ENCODE assay signal across 8 cellular contexts in the genomic region with DNA sequence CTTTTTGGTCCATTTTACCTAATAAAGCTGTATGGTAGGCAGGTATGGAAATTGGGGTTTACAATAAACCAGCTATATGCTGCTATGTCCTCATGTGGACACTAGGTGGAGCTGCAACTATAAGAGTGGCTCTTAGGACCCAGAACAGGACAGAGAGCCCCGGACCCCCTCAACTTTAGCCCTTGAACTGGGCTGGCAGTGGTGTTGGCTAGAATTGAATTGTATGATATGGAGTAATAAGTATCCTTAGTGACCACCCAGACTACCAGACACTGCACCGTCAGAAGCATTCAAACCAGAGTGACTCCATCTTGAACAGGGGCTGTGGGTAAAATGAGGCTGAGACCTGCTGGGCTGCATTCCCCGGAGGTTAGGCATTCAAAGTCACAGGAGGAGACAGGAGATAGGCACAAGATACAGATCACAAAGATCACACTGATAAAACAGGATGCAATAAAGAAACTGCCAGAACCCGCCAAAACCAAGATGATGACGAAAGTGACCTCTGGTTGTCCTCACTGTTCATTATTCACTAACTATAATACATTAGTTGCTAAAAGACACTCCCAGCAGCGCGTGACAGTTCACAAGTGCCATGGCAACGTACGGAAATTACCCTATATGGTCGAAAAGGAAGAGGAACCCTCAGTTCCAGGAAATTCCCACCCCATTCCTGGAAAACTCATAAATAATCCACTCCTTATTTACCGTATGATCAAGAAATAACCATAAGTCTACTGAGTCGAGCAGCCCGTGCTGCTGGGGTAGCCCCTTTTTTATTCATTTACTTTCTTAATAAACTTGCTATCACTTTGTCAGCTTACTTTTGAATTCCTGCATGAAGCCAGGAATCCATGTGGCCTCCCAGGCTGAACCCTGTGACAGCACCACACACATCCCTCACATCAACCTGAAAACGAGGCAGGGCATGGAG.
DNase-seq lines count a peak whose midpoint lies in the region; ATAC-seq and TF ChIP-seq lines count a peak whose summit lies in the region.

No MANE protein-coding gene starts in this region.

- H3K27me3 ChIP-seq in MG63, result no peaks in the 10 kb centered on the region
- H3K27me3 ChIP-seq in left ventricle myocardium inferior (ENCODE audit: low read depth), result no peaks in the 10 kb centered on the region

- H3K27ac ChIP-seq in left ventricle myocardium inferior (replicated peaks), result peak overlapping the region; percentile 70

- H3K4me3 ChIP-seq in MG63, result no peak overlapping the region
- peak overlapping the region; percentile 33 for H3K4me3 ChIP-seq in left ventricle myocardium inferior

- peaks cover 21% of the 10 kb centered on the region for H3K4me1 ChIP-seq in left ventricle myocardium inferior

- H3K36me3 ChIP-seq in MG63 (peaks cover under 1% of the 10 kb centered on the region), left ventricle myocardium inferior (peaks cover 17% of the 10 kb centered on the region)

- intact Hi-C loops in left ventricle myocardium inferior (cut with micrococcal nuclease), result loop anchor here (5.0 kb wide), 1 partner anchor 239 kb away; no protein-coding TSS in a partner anchor

- H3K9me3 ChIP-seq in MG63 (no peaks in the 10 kb centered on the region), left ventricle myocardium inferior (replicated peaks) (peaks cover 4% of the 10 kb centered on the region)

- peak; percentile 42 for ATAC-seq in GM21515 (IDR thresholded peaks at IDR 0.05; ENCODE audit: unreplicated experiment)
- no peak for ATAC-seq in HG02571 (IDR thresholded peaks at IDR 0.05; ENCODE audit: unreplicated experiment)

- TF ChIP-seq CTCF in left ventricle myocardium inferior (IDR thresholded peaks at IDR 0.05; ENCODE audit: borderline replicate concordance), result peak; percentile 94

- DNase-seq in D341Med (ENCODE audit: low spot score), result peak; percentile 76
- peak; percentile 34 for DNase-seq in MG63
- peak; percentile 47 for DNase-seq in SW480 (ENCODE audit: low spot score)
- DNase-seq in amniotic stem cell (lab: John Stamatoyannopoulos, UW), result peak; percentile 34
- peak; percentile 47 for DNase-seq in left ventricle myocardium inferior
- peak; percentile 75 for DNase-seq in renal cortical epithelial cell (ENCODE audit: low read depth)
